ENCODE assay signal across 22 cellular contexts in the genomic region with DNA sequence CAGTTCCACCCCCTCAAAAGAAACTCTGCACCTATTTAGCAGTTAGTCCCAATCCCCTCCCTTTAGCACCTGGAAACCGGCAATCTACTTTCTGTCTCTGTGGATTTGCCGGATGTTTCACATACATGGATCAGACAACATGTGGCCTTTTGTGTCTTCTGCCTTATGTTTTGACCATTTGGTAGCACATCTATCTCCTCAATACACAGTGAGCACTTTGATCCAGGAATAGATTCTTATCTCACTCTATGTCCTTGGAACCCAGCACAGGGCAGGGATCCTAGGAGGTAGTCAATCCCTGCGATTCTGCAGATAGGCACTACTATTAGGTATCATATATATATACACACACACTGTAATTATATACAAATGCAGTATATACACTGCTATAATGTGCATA. TPM values are rescaled to one million over a fixed set of nuclear protein-coding genes. Genes with fewer than 3 reads are reported as not detected.
DNase-seq lines count a peak whose midpoint lies in the region; ATAC-seq, FAIRE-seq and TF ChIP-seq lines count a peak whose summit lies in the region.
"Had no signal": no experiment of that assay in that cellular context is flagged by ENCODE, and none has a peak within 500 bp of the region (broad histone marks: within the 10 kb centered on the region; RNA-seq: fewer than 3 reads in every experiment).

No MANE protein-coding gene starts in this region.

- no peak for TF ChIP-seq EP300 in esophagus muscularis mucosa (IDR thresholded peaks at IDR 0.05)

- H3K27ac ChIP-seq in VCaP: peak overlapping the region; percentile 52
- H3K27ac ChIP-seq in mesendoderm (ENCODE audit: low read depth, low read length): no peak overlapping the region
- H3K27ac ChIP-seq in neural progenitor cell: no peak overlapping the region
- H3K27ac ChIP-seq in esophagus muscularis mucosa (replicated peaks in 1 of 4): no peak overlapping the region
- H3K27ac ChIP-seq: A549 had no signal

- no peaks in the 10 kb centered on the region for H3K9me3 ChIP-seq in Caco-2
- no peaks in the 10 kb centered on the region for H3K9me3 ChIP-seq in neural progenitor cell (ENCODE audit: low read depth)
- H3K9me3 ChIP-seq in esophagus muscularis mucosa: no peaks in the 10 kb centered on the region
- H3K9me3 ChIP-seq: A549, HAP-1 had no signal

- no peak overlapping the region for H2BK5ac ChIP-seq in mesendoderm (ENCODE audit: low read length)

- TF ChIP-seq CTCF in Caco-2 (IDR thresholded peaks at IDR 0.05; ENCODE audit: insufficient read depth in 1 of 2, low read depth in 1 of 2, low read length in 1 of 2, severe bottlenecking in 1 of 2, unreplicated experiment in 1 of 2) (no peak), VCaP (conservative IDR thresholded peaks at IDR 0.05) (no peak), neural progenitor cell (IDR thresholded peaks at IDR 0.05) (no peak), esophagus muscularis mucosa (IDR thresholded peaks at IDR 0.05) (no peak)

- no peak for TF ChIP-seq POLR2A in esophagus muscularis mucosa (IDR thresholded peaks at IDR 0.05; ENCODE audit: low read depth)

- H3K79me2 ChIP-seq in mesendoderm (ENCODE audit: control insufficient read depth, insufficient read depth, low read length): no peaks in the 10 kb centered on the region
- no peaks in the 10 kb centered on the region for H3K79me2 ChIP-seq in neural progenitor cell (ENCODE audit: low read depth)

- H3F3A ChIP-seq in neural progenitor cell (ENCODE audit: low read depth): no peaks in the 10 kb centered on the region

- H3K27ac Mint-ChIP-seq in Caco-2 (ENCODE audit: unreplicated experiment) (peak overlapping the region; percentile 39), neural progenitor cell (peak overlapping the region; percentile 43)
- H3K27ac Mint-ChIP-seq: CD4-positive, alpha-beta memory T cell; HFFc6 had no signal

- WGBS in mesendoderm (ENCODE audit: extremely low coverage, insufficient coverage, low lambda C conversion rate): no CpG with 5 or more reads among the region's 3 CpGs
- WGBS in esophagus muscularis mucosa: 93% methylated on average over 3 of the region's 3 CpGs

- intact Hi-C loops in Caco-2 (cut with micrococcal nuclease; ENCODE audit: unreplicated experiment) (no loop called here), esophagus muscularis mucosa (cut with DNase I) (no loop called here)

- no peak for DNase-seq in Caco-2
- DNase-seq in mesendoderm: peak; percentile 61
- no peak for DNase-seq in neural progenitor cell (ENCODE audit: low spot score)
- no peak for DNase-seq in frontal cortex (ENCODE audit: low spot score in 2 of 2)
- no peak for DNase-seq in esophagus muscularis mucosa (ENCODE audit: extremely low spot score)
- no peak for DNase-seq in AML-193 (lab: John Stamatoyannopoulos, UW)
- DNase-seq: 8988T; ACHN; C1 segment of cervical spinal cord; CD4-positive, alpha-beta memory T cell; COR-L47; DMS153; DND-41; GOT3; HFFc6 had no signal

- no peak overlapping the region for H2BK15ac ChIP-seq in mesendoderm (replicated peaks; ENCODE audit: low read depth)

- H3K4me3 ChIP-seq in Caco-2 (ENCODE audit: low read depth, low read length) (no peak overlapping the region), mesendoderm (ENCODE audit: low read length) (no peak overlapping the region), neural progenitor cell (no peak overlapping the region), esophagus muscularis mucosa (no peak overlapping the region)
- H3K4me3 ChIP-seq: A549, HAP-1 had no signal

- POLR2A ChIA-PET in Caco-2 (lab: Charles Lee): no interaction called here

- H2AFZ ChIP-seq in neural progenitor cell (replicated peaks): no peak overlapping the region

- H2BK120ac ChIP-seq in mesendoderm (ENCODE audit: low read depth, low read length): no peak overlapping the region

- H3K18ac ChIP-seq in mesendoderm (ENCODE audit: low read length): no peak overlapping the region

- no peak overlapping the region for H3K4ac ChIP-seq in mesendoderm (ENCODE audit: low read depth, low read length)

- BruUV-seq in Caco-2 (replicated peaks; lab: Mats Ljungman, UMichigan): no TSS peak

- no peaks in the 10 kb centered on the region for H4K20me1 ChIP-seq in neural progenitor cell (ENCODE audit: low read depth)

- FAIRE-seq in frontal cortex (lab: Jason Lieb, UNC): no peak
- FAIRE-seq: A549, G401.6, GM12892, H54 had no signal

- H3K4me1 Mint-ChIP-seq in Caco-2 (ENCODE audit: low read depth, unreplicated experiment) (no peaks in the 10 kb centered on the region), neural progenitor cell (peaks cover 16% of the 10 kb centered on the region)

- no peak for ATAC-seq in SK-N-SH treated with all-trans-retinoic acid at 6 μM for 48 hours
- ATAC-seq: A549 had no signal

- no peaks in the 10 kb centered on the region for H3K9me3 Mint-ChIP-seq in Caco-2 (ENCODE audit: unreplicated experiment)
- no peaks in the 10 kb centered on the region for H3K9me3 Mint-ChIP-seq in neural progenitor cell
- H3K9me3 Mint-ChIP-seq: CD4-positive, alpha-beta memory T cell; HFFc6 had no signal

- no peak overlapping the region for H3K9ac ChIP-seq in mesendoderm (ENCODE audit: low read length)
- H3K9ac ChIP-seq in neural progenitor cell: no peak overlapping the region

- CTCF ChIA-PET in Caco-2 (lab: Charles Lee): no interaction called here

- no peak overlapping the region for H3K56ac ChIP-seq in mesendoderm (ENCODE audit: low read length)

- no peak overlapping the region for H3K23ac ChIP-seq in mesendoderm (ENCODE audit: low read length)

- H3K4me3 Mint-ChIP-seq in Caco-2 (ENCODE audit: unreplicated experiment) (no peak overlapping the region), neural progenitor cell (no peak overlapping the region)
- H3K4me3 Mint-ChIP-seq: CD4-positive, alpha-beta memory T cell; HFFc6 had no signal

- H3K4me2 ChIP-seq in mesendoderm (ENCODE audit: low read length) (no peak overlapping the region), neural progenitor cell (no peak overlapping the region)
- H3K4me2 ChIP-seq: A549 had no signal

- no peaks in the 10 kb centered on the region for H3K27me3 Mint-ChIP-seq in Caco-2 (ENCODE audit: insufficient read depth, unreplicated experiment)
- H3K27me3 Mint-ChIP-seq in neural progenitor cell (ENCODE audit: insufficient read depth, low read depth): peaks cover 14% of the 10 kb centered on the region

- H3K36me3 ChIP-seq in Caco-2 (ENCODE audit: control insufficient read depth, insufficient read depth, low read length) (no peaks in the 10 kb centered on the region), mesendoderm (ENCODE audit: control insufficient read depth, insufficient read depth, low read length) (no peaks in the 10 kb centered on the region), neural progenitor cell (no peaks in the 10 kb centered on the region), esophagus muscularis mucosa (no peaks in the 10 kb centered on the region)
- H3K36me3 ChIP-seq: HAP-1 had no signal

- H3K36me3 Mint-ChIP-seq in Caco-2 (ENCODE audit: insufficient read depth, unreplicated experiment) (no peaks in the 10 kb centered on the region), neural progenitor cell (no peaks in the 10 kb centered on the region)
- H3K36me3 Mint-ChIP-seq: CD4-positive, alpha-beta memory T cell had no signal

- no peak overlapping the region for H4K5ac ChIP-seq in mesendoderm (ENCODE audit: low read length)

- no peaks in the 10 kb centered on the region for H3K79me1 ChIP-seq in mesendoderm (ENCODE audit: low read length)

- H3K4me1 ChIP-seq in Caco-2 (peaks cover 11% of the 10 kb centered on the region), mesendoderm (ENCODE audit: control insufficient read depth, low read depth, low read length) (no peaks in the 10 kb centered on the region), neural progenitor cell (peaks cover 13% of the 10 kb centered on the region), esophagus muscularis mucosa (peaks cover 6 to 11% (median 8%) of the 10 kb centered on the region in 4 donors)
- H3K4me1 ChIP-seq: HAP-1 had no signal

- H2AK5ac ChIP-seq in mesendoderm (ENCODE audit: low read length): no peak overlapping the region

- H3K27me3 ChIP-seq in Caco-2 (replicated peaks; ENCODE audit: control insufficient read depth, insufficient read depth, low read length) (no peaks in the 10 kb centered on the region), mesendoderm (ENCODE audit: insufficient read depth, low read length, poor library complexity) (no peaks in the 10 kb centered on the region), neural progenitor cell (no peaks in the 10 kb centered on the region), esophagus muscularis mucosa (peaks cover 0 to 4% (median 0%) of the 10 kb centered on the region in 4 donors)

- no peak overlapping the region for H4K8ac ChIP-seq in mesendoderm (ENCODE audit: low read depth, low read length)

TF ChIP-seq in SK-N-SH treated with all-trans-retinoic acid at 6 μM for 48 hours, 23 proteins besides CTCF, POLR2A, EP300 and RAD21 (continues in another document):
- TF ChIP-seq PPARA (CRISPR knock-in tag; IDR thresholded peaks at IDR 0.05; ENCODE audit: borderline replicate concordance) (no peak), SNAI2 (CRISPR knock-in tag; IDR thresholded peaks at IDR 0.05) (no peak), ISL1 (CRISPR knock-in tag; IDR thresholded peaks at IDR 0.05) (no peak), TCF4 (CRISPR knock-in tag; IDR thresholded peaks at IDR 0.05; ENCODE audit: borderline replicate concordance) (no peak), ARNTL (CRISPR knock-in tag; IDR thresholded peaks at IDR 0.05; ENCODE audit: borderline replicate concordance, low read depth) (no peak), ZNF8 (CRISPR knock-in tag; IDR thresholded peaks at IDR 0.05) (no peak), ZNF565 (CRISPR knock-in tag; conservative IDR thresholded peaks at IDR 0.05; ENCODE audit: low read depth) (no peak), TOX (CRISPR knock-in tag; IDR thresholded peaks at IDR 0.05; ENCODE audit: borderline replicate concordance) (no peak), OSR1 (CRISPR knock-in tag; IDR thresholded peaks at IDR 0.05) (no peak)
- TF ChIP-seq, protein P1, sequence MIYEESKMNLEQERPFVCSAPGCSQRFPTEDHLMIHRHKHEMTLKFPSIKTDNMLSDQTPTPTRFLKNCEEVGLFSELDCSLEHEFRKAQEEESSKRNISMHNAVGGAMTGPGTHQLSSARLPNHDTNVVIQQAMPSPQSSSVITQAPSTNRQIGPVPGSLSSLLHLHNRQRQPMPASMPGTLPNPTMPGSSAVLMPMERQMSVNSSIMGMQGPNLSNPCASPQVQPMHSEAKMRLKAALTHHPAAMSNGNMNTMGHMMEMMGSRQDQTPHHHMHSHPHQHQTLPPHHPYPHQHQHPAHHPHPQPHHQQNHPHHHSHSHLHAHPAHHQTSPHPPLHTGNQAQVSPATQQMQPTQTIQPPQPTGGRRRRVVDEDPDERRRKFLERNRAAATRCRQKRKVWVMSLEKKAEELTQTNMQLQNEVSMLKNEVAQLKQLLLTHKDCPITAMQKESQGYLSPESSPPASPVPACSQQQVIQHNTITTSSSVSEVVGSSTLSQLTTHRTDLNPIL (CRISPR knock-in tag; IDR thresholded peaks at IDR 0.05; ENCODE audit: low read depth): no peak

RNA-seq across cellular contexts. Expression of a gene that starts 3.8 kb away (rescaled TPM):
- total RNA-seq in Caco-2 (2022) (0.09 TPM in 2 replicates), neural progenitor cell (ENCODE audit: low replicate concordance) (0.36 and 0.84 TPM in 2 replicates), frontal cortex (1.6 TPM), esophagus muscularis mucosa (1 to 10 TPM in 1 of 4 donors, under 1 TPM in 3; 0.13 to 1.5 (median 0.38) TPM)
- polyA plus RNA-seq in mesendoderm (2013, experiment 1 of 2): 0.10 TPM
- polyA plus RNA-seq in mesendoderm (2013, experiment 2 of 2): 0.04 TPM
